9 cellular contexts compared by ENCODE assay signal in the genomic region with DNA sequence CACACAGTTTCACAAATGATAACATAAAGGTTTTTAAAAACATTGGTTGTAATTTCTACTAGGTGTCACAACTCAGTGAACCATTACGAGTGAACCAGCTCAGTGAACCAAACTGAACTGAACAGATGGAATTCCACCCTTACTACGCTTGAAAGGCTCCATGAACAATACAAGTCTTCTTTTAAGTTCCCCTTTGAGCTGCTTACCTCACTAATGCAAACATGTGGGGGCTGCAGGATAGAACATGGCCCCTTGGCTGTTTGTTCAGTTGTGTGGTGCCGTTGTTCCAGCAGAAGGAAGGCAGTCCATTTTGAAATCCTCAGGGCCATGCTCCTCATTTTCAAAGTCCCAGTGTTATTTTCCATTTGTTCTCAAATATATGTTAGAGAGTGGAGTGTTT. TPM values are rescaled to one million over a fixed set of nuclear protein-coding genes. Genes with fewer than 3 reads are reported as not detected.
DNase-seq lines count a peak whose midpoint lies in the region; ATAC-seq and TF ChIP-seq lines count a peak whose summit lies in the region.
"Had no signal": no experiment of that assay in that cellular context is flagged by ENCODE, and none has a peak within 500 bp of the region (broad histone marks: within the 10 kb centered on the region; RNA-seq: fewer than 3 reads in every experiment).

No MANE protein-coding gene starts in this region.

- H3K36me3 Mint-ChIP-seq in activated B cell treated with CpG ODN at 0.5 μM for 24 hours (ENCODE audit: low read depth) (no peaks in the 10 kb centered on the region), mesothelial cell of epicardium (no peaks in the 10 kb centered on the region)

- DNase-seq in Caki2 (ENCODE audit: low read depth) (peak; percentile 84), activated B cell treated with CpG ODN at 0.5 μM for 24 hours (no peak), COLO829 (ENCODE audit: low spot score) (no peak), pons (ENCODE audit: low spot score) (no peak), mesothelial cell of epicardium (ENCODE audit: low spot score in 2 of 2, unreplicated experiment in 2 of 2) (no peak)
- no peak for DNase-seq in activated CD4-positive, CD25-positive, alpha-beta regulatory T cell (lab: John Stamatoyannopoulos, UW)
- DNase-seq: left ventricle myocardium inferior had no signal

- in situ Hi-C loops in Caki2 (cut with HindIII; ENCODE audit: low pct_unique_long_range_greater_than_20kb, low sequenced_read_pairs) = no loop called here

- CTCF ChIA-PET in activated B cell treated with CpG ODN at 0.5 μM for 24 hours (lab: Charles Lee) = interaction anchor here (1.0 to 1.8 kb wide), 2 partner anchors 31 to 89 kb away, joined by 3 to 10 read pairs; no protein-coding TSS in a partner anchor

- TF ChIP-seq CTCF in activated B cell treated with CpG ODN at 0.5 μM for 24 hours (IDR thresholded peaks at IDR 0.05) = no peak
- no peak for TF ChIP-seq CTCF in mesothelial cell of epicardium (IDR thresholded peaks at IDR 0.05; ENCODE audit: unreplicated experiment)

- H3K9me3 Mint-ChIP-seq in activated B cell treated with CpG ODN at 0.5 μM for 24 hours (peaks cover 4% of the 10 kb centered on the region), mesothelial cell of epicardium (peaks cover 5% of the 10 kb centered on the region)

- ATAC-seq in GM19467 (IDR thresholded peaks at IDR 0.05; ENCODE audit: unreplicated experiment) (peak; percentile 87), HG03097 (IDR thresholded peaks at IDR 0.05; ENCODE audit: low FRiP score, unreplicated experiment) (peak; percentile 95), activated B cell treated with CpG ODN at 0.5 μM for 24 hours (ENCODE audit: low read depth) (peak; percentile 88)

- H3K4me1 Mint-ChIP-seq in activated B cell treated with CpG ODN at 0.5 μM for 24 hours (peaks cover 53% of the 10 kb centered on the region), mesothelial cell of epicardium (no peaks in the 10 kb centered on the region)

- H3K27me3 Mint-ChIP-seq in activated B cell treated with CpG ODN at 0.5 μM for 24 hours (no peaks in the 10 kb centered on the region), mesothelial cell of epicardium (ENCODE audit: low read depth) (peaks cover 31% of the 10 kb centered on the region)

- H3K27ac Mint-ChIP-seq in activated B cell treated with CpG ODN at 0.5 μM for 24 hours (peak overlapping the region; percentile 98), mesothelial cell of epicardium (no peak overlapping the region)

- POLR2A ChIA-PET in activated B cell treated with CpG ODN at 0.5 μM for 24 hours (lab: Charles Lee) = interaction anchor here (0.6 to 5.9 kb wide), 10 partner anchors 12 to 780 kb away, joined by 3 to 105 read pairs (median 6); a partner anchor contains a TSS

- peak overlapping the region; percentile 75 for H3K4me3 Mint-ChIP-seq in activated B cell treated with CpG ODN at 0.5 μM for 24 hours
- H3K4me3 Mint-ChIP-seq in mesothelial cell of epicardium = no peak overlapping the region

- intact Hi-C loops in activated B cell treated with CpG ODN at 0.5 μM for 24 hours (cut with micrococcal nuclease) = loop anchor here (1.0 kb wide), 6 partner anchors 30 to 115 kb away; a partner anchor contains a TSS

RNA-seq across cellular contexts. Expression of a gene that starts 30.7 kb away (rescaled TPM):
- total RNA-seq in Caki2 (2014; rRNA removed; shearing (Covaris generic); ENCODE audit: low replicate concordance) = 1.6 and 2.2 TPM in 2 replicates
- total RNA-seq in activated B cell treated with CpG ODN at 0.5 μM for 24 hours (41.7 and 46.5 TPM in 2 replicates), mesothelial cell of epicardium (0.04 to 0.11 TPM (median 0.09 TPM) in 3 replicates)
- total RNA-seq: left ventricle myocardium inferior had no signal

Comparison
In these comparisons a context has a peak if more than half of its experiments do, and no peak if none do; other contexts are left out.
1. RNA of a gene that starts 30.7 kb away (total RNA-seq): 41.7 to 46.5 TPM in activated B cell treated with CpG ODN at 0.5 μM for 24 hours; 1.6 to 2.2 TPM in Caki2 and 0.04 to 0.11 TPM in mesothelial cell of epicardium; every median in the first group is over 10 times any median in the second.
2. Peak in every context shown above with its lines, with median percentiles within 50 percentile points of each other: ATAC-seq.